34 cellular contexts compared by ENCODE assay signal in the genomic region with DNA sequence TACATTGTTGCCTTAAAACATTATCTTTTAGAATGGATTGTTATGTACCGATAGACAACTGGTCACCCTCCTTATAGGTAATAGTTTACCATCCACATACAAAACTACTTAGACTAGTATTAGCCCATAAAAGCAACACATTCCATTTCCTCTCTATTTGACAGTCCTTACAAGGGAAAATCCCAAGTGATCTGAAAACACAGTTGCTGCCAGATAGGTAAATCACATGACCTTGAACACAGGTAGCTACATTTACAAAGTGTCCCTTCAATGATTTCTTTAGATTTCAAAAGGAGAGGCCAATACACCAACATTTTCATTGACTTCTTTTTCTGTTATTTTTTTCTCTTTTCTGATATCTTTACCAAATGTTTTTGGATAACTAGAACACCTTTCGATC.
DNase-seq lines count a peak whose midpoint lies in the region; ATAC-seq, FAIRE-seq and TF ChIP-seq lines count a peak whose summit lies in the region.
"Had no signal": no experiment of that assay in that cellular context is flagged by ENCODE, and none has a peak within 500 bp of the region (broad histone marks: within the 10 kb centered on the region; RNA-seq: fewer than 3 reads in every experiment).

No MANE protein-coding gene starts in this region.

- FAIRE-seq in K562 (lab: Jason Lieb, UNC) (no peak), pancreas (lab: Jason Lieb, UNC) (no peak)
- FAIRE-seq: A204.1, A549 had no signal

- TF ChIP-seq POLR2A in K562 (conservative IDR thresholded peaks at IDR 0.05) (no peak), body of pancreas (IDR thresholded peaks at IDR 0.05) (no peak), thyroid gland (IDR thresholded peaks at IDR 0.05) (no peak)

- no peak overlapping the region for H3K4me2 ChIP-seq in K562 (ENCODE audit: insufficient read depth, low read length)
- H3K4me2 ChIP-seq: A549; BLaER1; BLaER1 treated with 17β-estradiol and CSF1 and Interleukin-3, amounts not matched to agents 10 nM and 100 nM had no signal

- TF ChIP-seq RAD21 in K562 (CRISPR knock-in tag; conservative IDR thresholded peaks at IDR 0.05 in 1 of 2, IDR thresholded peaks at IDR 0.05 in 1 of 2), result no peak

- WGBS in K562 (ENCODE audit: insufficient coverage, low coverage, missing lambda C conversion rate), result 2% methylated on average over 2 of the region's 2 CpGs
- 39 to 45% methylated on average over 2 of the region's 2 CpGs for WGBS in body of pancreas, 2 donors
- WGBS in pancreas, 2 donors, result 38 to 47% methylated on average over 2 of the region's 2 CpGs
- WGBS in thyroid gland, 2 donors, result 56 to 58% methylated on average over 2 of the region's 2 CpGs

- TF ChIP-seq CTCF in K562 (IDR thresholded peaks at IDR 0.05 in 2 of 3, conservative IDR thresholded peaks at IDR 0.05 in 1 of 3; ENCODE audit: insufficient read depth in 2 of 3, low read depth in 1 of 3, low read length in 3 of 3), result no peak
- no peak for TF ChIP-seq CTCF in body of pancreas (IDR thresholded peaks at IDR 0.05)
- TF ChIP-seq CTCF in pancreas (IDR thresholded peaks at IDR 0.05), result no peak
- no peak for TF ChIP-seq CTCF in thyroid gland (IDR thresholded peaks at IDR 0.05)

- H3K27me3 ChIP-seq in K562 (ENCODE audit: control insufficient read depth in 2 of 2, insufficient read depth in 2 of 2, low read length in 2 of 2), result no peaks in the 10 kb centered on the region
- H3K27me3 ChIP-seq in body of pancreas, result no peaks in the 10 kb centered on the region
- H3K27me3 ChIP-seq in pancreas, result no peaks in the 10 kb centered on the region
- H3K27me3 ChIP-seq in thyroid gland, result no peaks in the 10 kb centered on the region
- H3K27me3 ChIP-seq: BE2C; BLaER1; BLaER1 treated with 17β-estradiol and CSF1 and Interleukin-3, amounts not matched to agents 10 nM and 100 nM had no signal

- H3K27ac ChIP-seq in K562 (ENCODE audit: extremely low read depth, low read depth, low read length) (no peak overlapping the region), body of pancreas (no peak overlapping the region), pancreas (no peak overlapping the region), thyroid gland (peak overlapping the region in 2 of 3 donors; percentile 10)
- H3K27ac ChIP-seq: 22Rv1; A549; BLaER1; BLaER1 treated with 17β-estradiol and CSF1 and Interleukin-3, amounts not matched to agents 10 nM and 100 nM; C4-2B had no signal

- BruUV-seq in K562 (replicated peaks; lab: Mats Ljungman, UMichigan), result no TSS peak

- no peaks in the 10 kb centered on the region for H4K20me1 ChIP-seq in K562 (replicated peaks; ENCODE audit: control insufficient read depth, insufficient read depth, low read length)
- H4K20me1 ChIP-seq: BLaER1; BLaER1 treated with 17β-estradiol and CSF1 and Interleukin-3, amounts not matched to agents 10 nM and 100 nM had no signal

- H3K79me2 ChIP-seq in K562 (ENCODE audit: control insufficient read depth, insufficient read depth, low read length), result no peaks in the 10 kb centered on the region

- H3K4me3 ChIP-seq in K562, result no peak overlapping the region
- no peak overlapping the region for H3K4me3 ChIP-seq in body of pancreas
- H3K4me3 ChIP-seq in pancreas, result no peak overlapping the region
- no peak overlapping the region for H3K4me3 ChIP-seq in thyroid gland (replicated peaks in 1 of 3)
- H3K4me3 ChIP-seq: A549; BLaER1; BLaER1 treated with 17β-estradiol and CSF1 and Interleukin-3, amounts not matched to agents 10 nM and 100 nM had no signal

- no peak overlapping the region for H2AFZ ChIP-seq in K562 (ENCODE audit: low read depth, low read length)

- CTCF ChIA-PET in K562 (lab: Yijun Ruan, JAX; ENCODE audit: low intra/inter-chr PET ratio), result no interaction called here

- POLR2A ChIA-PET in K562 (lab: Yijun Ruan, JAX), result interaction anchor here (0.5 kb wide), 1 partner anchor 10 kb away, joined by 4 read pairs; no protein-coding TSS in a partner anchor

- H3K9me3 ChIP-seq in K562 (replicated peaks; ENCODE audit: control insufficient read depth, insufficient read depth, low read depth, low read length) (no peaks in the 10 kb centered on the region), body of pancreas (peaks cover 0 to 4% (median 0%) of the 10 kb centered on the region in 3 donors), pancreas (no peaks in the 10 kb centered on the region), thyroid gland (no peaks in the 10 kb centered on the region)
- H3K9me3 ChIP-seq: BE2C, Caco-2 had no signal

- in situ Hi-C loops in K562 (cut with MboI), result no loop called here

- DNase-seq in K562 (ENCODE audit: extremely low read depth in 1 of 4, low spot score in 3 of 4), result no peak
- DNase-seq in body of pancreas, result no peak
- DNase-seq in pancreas, result no peak
- no peak for DNase-seq in thyroid gland
- DNase-seq in anterior cingulate cortex (lab: John Stamatoyannopoulos, UW), result no peak
- DNase-seq in NCI-H82 treated with DMSO at 0.1 percent for 48 hours (lab: John Stamatoyannopoulos, UW; ENCODE audit: unreplicated experiment), result no peak
- DNase-seq in mucosa of gallbladder (ENCODE audit: low spot score), result no peak
- DNase-seq: 8988T; ACHN; AML-193; BE2C; C1 segment of cervical spinal cord; Caco-2; Calu3; CD4-positive, alpha-beta memory T cell; CD4-positive, alpha-beta T cell; CD4-positive, CD25-positive, alpha-beta regulatory T cell; CD8-positive, alpha-beta memory T cell; CD8-positive, alpha-beta T cell; COR-L47; DMS 273 treated with DMSO at 0.1 percent for 48 hours; DMS153; DMS53; DMS79; DMS79 treated with DMSO at 0.1 percent for 48 hours; DND-41; EL had no signal

- ATAC-seq in K562, result no peak
- peak; percentile 45 for ATAC-seq in body of pancreas
- peak in 3 of 4 donors; percentile 37 to 70 (median 67) for ATAC-seq in pancreas
- ATAC-seq in GM19455 (IDR thresholded peaks at IDR 0.05; ENCODE audit: unreplicated experiment), result no peak
- ATAC-seq: A549; CD8-positive, alpha-beta T cell had no signal

- no peak for TF ChIP-seq EP300 in K562 (IDR thresholded peaks at IDR 0.05; ENCODE audit: low read length)

- no peaks in the 10 kb centered on the region for H3K9me1 ChIP-seq in K562 (ENCODE audit: control insufficient read depth, insufficient read depth, low read length)

- no peaks in the 10 kb centered on the region for H3K4me1 ChIP-seq in K562 (replicated peaks in 1 of 2; ENCODE audit: control insufficient read depth in 2 of 2, insufficient read depth in 2 of 2, low read length in 2 of 2)
- H3K4me1 ChIP-seq in body of pancreas, result peaks cover 12% of the 10 kb centered on the region
- H3K4me1 ChIP-seq in pancreas, result peaks cover 0 to 8% (median 4%) of the 10 kb centered on the region in 3 donors
- H3K4me1 ChIP-seq in thyroid gland, result peaks cover 4 to 15% of the 10 kb centered on the region in 2 donors
- H3K4me1 ChIP-seq: A549, Caco-2 had no signal

- no peak overlapping the region for H3K9ac ChIP-seq in K562 (ENCODE audit: insufficient read depth in 1 of 2, low read depth in 2 of 2, low read length in 2 of 2)
- H3K9ac ChIP-seq: BLaER1; BLaER1 treated with 17β-estradiol and CSF1 and Interleukin-3, amounts not matched to agents 10 nM and 100 nM had no signal

- H3K36me3 ChIP-seq in K562 (ENCODE audit: control insufficient read depth, insufficient read depth, low read length) (no peaks in the 10 kb centered on the region), body of pancreas (replicated peaks in 1 of 2; ENCODE audit: insufficient read depth in 1 of 2, low read depth in 2 of 2) (no peaks in the 10 kb centered on the region), pancreas (no peaks in the 10 kb centered on the region), thyroid gland (no peaks in the 10 kb centered on the region)
- H3K36me3 ChIP-seq: BE2C; BLaER1; BLaER1 treated with 17β-estradiol and CSF1 and Interleukin-3, amounts not matched to agents 10 nM and 100 nM had no signal

- intact Hi-C loops in K562 (cut with micrococcal nuclease), result no loop called here
- intact Hi-C loops in body of pancreas (cut with DNase I), result no loop called here
- intact Hi-C loops in pancreas (cut with DNase I), result no loop called here
- intact Hi-C loops in thyroid gland (cut with DNase I), result no loop called here

TF ChIP-seq in K562, 482 proteins besides CTCF, POLR2A, EP300 and RAD21:
- TF ChIP-seq TFE3 (CRISPR knock-in tag; IDR thresholded peaks at IDR 0.05) (peak; percentile 22; the same call in 1 of the 2 replicates), MXD1 (CRISPR knock-in tag; IDR thresholded peaks at IDR 0.05; ENCODE audit: borderline replicate concordance, poor library complexity, severe bottlenecking) (no peak)
TF ChIP-seq in K562: peak in this region for 1.

Comparison
In these comparisons a context has a peak if more than half of its experiments do, and no peak if none do; other contexts are left out.
1. ATAC-seq: peak in body of pancreas (single experiment) and pancreas (3 of 4); none in K562 (single experiment) and GM19455 (single experiment).
2. H3K27ac ChIP-seq: peak in thyroid gland (2 of 3); none in K562 (single experiment), body of pancreas (0 of 4) and pancreas (0 of 4).